In genomic region chr18:24536834-24537233, GRCh38 we compare ENCODE assay signal across 27 cellular contexts.
"Had no signal": no experiment of that assay in that cellular context is flagged by ENCODE, and none has a peak within 500 bp of the region (broad histone marks: within the 10 kb centered on the region; RNA-seq: fewer than 3 reads in every experiment).

No MANE protein-coding gene starts in this region.

- H3K27ac ChIP-seq: left lung, lower lobe of right lung, neural progenitor cell, neutrophil, right atrium auricular region, right lobe of liver, stomach, suprapubic skin, tibial nerve, uterus had no signal

- H3K9me3 ChIP-seq: left lung, lower lobe of right lung, neutrophil, right atrium auricular region, right lobe of liver, stomach, suprapubic skin, tibial nerve, uterus had no signal

- H2AFZ ChIP-seq: neural progenitor cell had no signal

- H3K27me3 ChIP-seq: neural progenitor cell, neutrophil, right atrium auricular region, right lobe of liver, tibial nerve, uterus had no signal

- FAIRE-seq: islet of Langerhans, kidney had no signal

- ATAC-seq: left colon; left lung; lower lobe of right lung; natural killer cell; right lobe of liver; stimulated activated naive B cell treated with anti-CD40 and anti-IgM and Interleukin-4, amounts not matched to agents 10 μg/mL and 1 μg/mL and 100 μg/mL, for 72 hours; stimulated activated naive CD8-positive, alpha-beta T cell treated with anti-CD3 and anti-CD28 coated beads, Interleukin-15, Interleukin-2, amounts not matched to agents 100 U/mL and 50 U/mL, for 24 hours had no signal

- H3K36me3 ChIP-seq: left lung, lower lobe of right lung, neural progenitor cell, neutrophil, right atrium auricular region, right lobe of liver, stomach, suprapubic skin, tibial nerve, uterus had no signal

- H3K4me3 ChIP-seq: left lung, lower lobe of right lung, neural progenitor cell, right atrium auricular region, right lobe of liver, stomach, suprapubic skin, tibial nerve, uterus had no signal

- H3K4me1 ChIP-seq: left lung, lower lobe of right lung, right atrium auricular region, right lobe of liver, suprapubic skin, tibial nerve, uterus had no signal

- H3K4me2 ChIP-seq: neural progenitor cell had no signal

- DNase-seq: hypothalamus; immature natural killer cell; kidney; left colon; left lung; lower lobe of right lung; mammary epithelial cell; mesendoderm; naive B cell; natural killer cell; nephron progenitor cell; occipital lobe; right lobe of liver; stimulated activated CD4-positive, alpha-beta T cell treated with anti-CD3 and anti-CD28 coated beads, Interleukin-12 subunit alpha, Interleukin-12 subunit beta, amount 100 ng/mL, for 4 hours; stimulated activated CD4-positive, alpha-beta T cell treated with anti-CD3 and anti-CD28 coated beads, Interleukin-15, amount 100 ng/mL, for 24 hours; stimulated activated CD4-positive, alpha-beta T cell treated with anti-CD3 and anti-CD28 coated beads, Interleukin-2, amount 100 ng/mL, for 24 hours; stimulated activated CD4-positive, alpha-beta T cell treated with anti-CD3 and anti-CD28 coated beads, Interleukin-4, amount 100 ng/mL, for 1 hour; stimulated activated naive B cell treated with anti-CD40 and anti-IgM and Interleukin-4, amounts not matched to agents 10 μg/mL and 1 μg/mL and 100 μg/mL, for 72 hours; stimulated activated naive CD8-positive, alpha-beta T cell treated with anti-CD3 and anti-CD28 coated beads, Interleukin-15, Interleukin-2, amounts not matched to agents 100 U/mL and 50 U/mL, for 24 hours; stomach; uterus had no signal

- H3K9ac ChIP-seq: neural progenitor cell had no signal
